ENCODE assay signal across 2 cellular contexts in the genomic region with DNA sequence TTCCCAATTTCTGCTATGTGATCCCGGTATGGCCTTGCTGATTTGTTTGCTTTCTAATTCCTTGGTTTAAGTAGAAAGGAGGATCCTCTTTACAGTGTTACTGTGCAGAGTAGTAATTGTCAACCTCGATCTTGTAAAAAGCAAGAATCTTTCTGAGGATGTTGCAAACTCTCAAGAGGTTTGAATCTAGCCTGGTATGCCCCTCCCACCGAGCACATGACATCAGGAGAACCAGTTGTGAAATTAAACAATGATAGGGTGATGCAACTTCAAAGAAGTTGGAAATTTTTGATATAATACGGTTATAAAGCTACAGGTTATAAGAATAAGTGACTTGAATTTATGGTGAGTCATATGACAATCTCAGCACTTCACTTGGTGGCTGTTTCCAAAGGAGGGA.
TF ChIP-seq lines count a peak whose summit lies in the region.

No MANE protein-coding gene starts in this region.

TF ChIP-seq in A549, 52 proteins besides CTCF, POLR2A, EP300 and RAD21:
- peak in 1 of 2 experiments; percentile 52; a peak in 1 of 4 replicates for TF ChIP-seq CEBPB (IDR thresholded peaks at IDR 0.05)
- TF ChIP-seq, protein P1, sequence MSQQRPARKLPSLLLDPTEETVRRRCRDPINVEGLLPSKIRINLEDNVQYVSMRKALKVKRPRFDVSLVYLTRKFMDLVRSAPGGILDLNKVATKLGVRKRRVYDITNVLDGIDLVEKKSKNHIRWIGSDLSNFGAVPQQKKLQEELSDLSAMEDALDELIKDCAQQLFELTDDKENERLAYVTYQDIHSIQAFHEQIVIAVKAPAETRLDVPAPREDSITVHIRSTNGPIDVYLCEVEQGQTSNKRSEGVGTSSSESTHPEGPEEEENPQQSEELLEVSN (IDR thresholded peaks at IDR 0.05; ENCODE audit: borderline replicate concordance, low read depth): no peak

TF ChIP-seq in GM12878, 131 proteins besides CTCF, POLR2A, EP300 and RAD21:
- TF ChIP-seq RAD51 (IDR thresholded peaks at IDR 0.05) (no peak), SMARCA5 (IDR thresholded peaks at IDR 0.05) (no peak), POLR2AphosphoS5 (IDR thresholded peaks at IDR 0.05; ENCODE audit: low read length) (no peak), ZBED1 (IDR thresholded peaks at IDR 0.05; ENCODE audit: borderline replicate concordance) (no peak), CBX3 (IDR thresholded peaks at IDR 0.05; ENCODE audit: borderline replicate concordance, low read depth) (no peak), RCOR1 (conservative IDR thresholded peaks at IDR 0.05; ENCODE audit: low read depth, low read length) (no peak), SMAD5 (IDR thresholded peaks at IDR 0.05; ENCODE audit: low read depth) (no peak), EED (IDR thresholded peaks at IDR 0.05; ENCODE audit: low read depth) (no peak), PKNOX1 (IDR thresholded peaks at IDR 0.05) (no peak), GABPA (IDR thresholded peaks at IDR 0.05; ENCODE audit: low read depth) (no peak), ZBTB4 (CRISPR knock-in tag; IDR thresholded peaks at IDR 0.05) (no peak), NRF1 (conservative IDR thresholded peaks at IDR 0.05; ENCODE audit: low read depth, low read length) (no peak), SKIL (IDR thresholded peaks at IDR 0.05; ENCODE audit: low read depth, poor library complexity, severe bottlenecking) (no peak)
- TF ChIP-seq, protein P2, sequence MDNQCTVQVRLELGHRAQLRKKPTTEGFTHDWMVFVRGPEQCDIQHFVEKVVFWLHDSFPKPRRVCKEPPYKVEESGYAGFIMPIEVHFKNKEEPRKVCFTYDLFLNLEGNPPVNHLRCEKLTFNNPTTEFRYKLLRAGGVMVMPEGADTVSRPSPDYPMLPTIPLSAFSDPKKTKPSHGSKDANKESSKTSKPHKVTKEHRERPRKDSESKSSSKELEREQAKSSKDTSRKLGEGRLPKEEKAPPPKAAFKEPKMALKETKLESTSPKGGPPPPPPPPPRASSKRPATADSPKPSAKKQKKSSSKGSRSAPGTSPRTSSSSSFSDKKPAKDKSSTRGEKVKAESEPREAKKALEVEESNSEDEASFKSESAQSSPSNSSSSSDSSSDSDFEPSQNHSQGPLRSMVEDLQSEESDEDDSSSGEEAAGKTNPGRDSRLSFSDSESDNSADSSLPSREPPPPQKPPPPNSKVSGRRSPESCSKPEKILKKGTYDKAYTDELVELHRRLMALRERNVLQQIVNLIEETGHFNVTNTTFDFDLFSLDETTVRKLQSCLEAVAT (IDR thresholded peaks at IDR 0.05): no peak
- TF ChIP-seq, protein P3, sequence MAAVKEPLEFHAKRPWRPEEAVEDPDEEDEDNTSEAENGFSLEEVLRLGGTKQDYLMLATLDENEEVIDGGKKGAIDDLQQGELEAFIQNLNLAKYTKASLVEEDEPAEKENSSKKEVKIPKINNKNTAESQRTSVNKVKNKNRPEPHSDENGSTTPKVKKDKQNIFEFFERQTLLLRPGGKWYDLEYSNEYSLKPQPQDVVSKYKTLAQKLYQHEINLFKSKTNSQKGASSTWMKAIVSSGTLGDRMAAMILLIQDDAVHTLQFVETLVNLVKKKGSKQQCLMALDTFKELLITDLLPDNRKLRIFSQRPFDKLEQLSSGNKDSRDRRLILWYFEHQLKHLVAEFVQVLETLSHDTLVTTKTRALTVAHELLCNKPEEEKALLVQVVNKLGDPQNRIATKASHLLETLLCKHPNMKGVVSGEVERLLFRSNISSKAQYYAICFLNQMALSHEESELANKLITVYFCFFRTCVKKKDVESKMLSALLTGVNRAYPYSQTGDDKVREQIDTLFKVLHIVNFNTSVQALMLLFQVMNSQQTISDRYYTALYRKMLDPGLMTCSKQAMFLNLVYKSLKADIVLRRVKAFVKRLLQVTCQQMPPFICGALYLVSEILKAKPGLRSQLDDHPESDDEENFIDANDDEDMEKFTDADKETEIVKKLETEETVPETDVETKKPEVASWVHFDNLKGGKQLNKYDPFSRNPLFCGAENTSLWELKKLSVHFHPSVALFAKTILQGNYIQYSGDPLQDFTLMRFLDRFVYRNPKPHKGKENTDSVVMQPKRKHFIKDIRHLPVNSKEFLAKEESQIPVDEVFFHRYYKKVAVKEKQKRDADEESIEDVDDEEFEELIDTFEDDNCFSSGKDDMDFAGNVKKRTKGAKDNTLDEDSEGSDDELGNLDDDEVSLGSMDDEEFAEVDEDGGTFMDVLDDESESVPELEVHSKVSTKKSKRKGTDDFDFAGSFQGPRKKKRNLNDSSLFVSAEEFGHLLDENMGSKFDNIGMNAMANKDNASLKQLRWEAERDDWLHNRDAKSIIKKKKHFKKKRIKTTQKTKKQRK (IDR thresholded peaks at IDR 0.05; ENCODE audit: low read depth, low read length): no peak
